In the genomic region with DNA sequence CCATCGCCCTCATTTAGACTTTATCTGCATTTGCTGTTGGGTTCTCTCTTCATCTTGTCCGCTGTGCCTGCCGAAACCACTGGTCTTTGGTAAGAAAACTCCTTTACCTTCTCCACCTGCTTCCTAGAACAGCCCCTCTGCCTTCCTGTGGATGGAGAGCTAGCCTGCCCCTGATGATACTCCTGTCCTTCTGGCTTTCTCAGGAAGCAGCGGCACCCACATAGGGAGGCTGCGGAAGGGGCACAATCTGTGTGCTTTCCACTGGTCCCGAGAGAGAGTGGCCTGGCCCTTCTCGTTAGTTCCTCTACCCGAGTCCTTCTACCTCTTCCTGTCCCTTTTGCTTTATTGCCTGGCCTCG, we compare ENCODE assay signal across 2 cellular contexts.
TF ChIP-seq lines count a peak whose summit lies in the region.

No MANE protein-coding gene starts in this region.

TF ChIP-seq in SK-N-SH, 30 proteins besides CTCF, POLR2A, EP300 and RAD21:
- TF ChIP-seq, protein P1, sequence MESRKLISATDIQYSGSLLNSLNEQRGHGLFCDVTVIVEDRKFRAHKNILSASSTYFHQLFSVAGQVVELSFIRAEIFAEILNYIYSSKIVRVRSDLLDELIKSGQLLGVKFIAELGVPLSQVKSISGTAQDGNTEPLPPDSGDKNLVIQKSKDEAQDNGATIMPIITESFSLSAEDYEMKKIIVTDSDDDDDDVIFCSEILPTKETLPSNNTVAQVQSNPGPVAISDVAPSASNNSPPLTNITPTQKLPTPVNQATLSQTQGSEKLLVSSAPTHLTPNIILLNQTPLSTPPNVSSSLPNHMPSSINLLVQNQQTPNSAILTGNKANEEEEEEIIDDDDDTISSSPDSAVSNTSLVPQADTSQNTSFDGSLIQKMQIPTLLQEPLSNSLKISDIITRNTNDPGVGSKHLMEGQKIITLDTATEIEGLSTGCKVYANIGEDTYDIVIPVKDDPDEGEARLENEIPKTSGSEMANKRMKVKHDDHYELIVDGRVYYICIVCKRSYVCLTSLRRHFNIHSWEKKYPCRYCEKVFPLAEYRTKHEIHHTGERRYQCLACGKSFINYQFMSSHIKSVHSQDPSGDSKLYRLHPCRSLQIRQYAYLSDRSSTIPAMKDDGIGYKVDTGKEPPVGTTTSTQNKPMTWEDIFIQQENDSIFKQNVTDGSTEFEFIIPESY (IDR thresholded peaks at IDR 0.05; ENCODE audit: borderline replicate concordance, low read depth), result no peak
- no peak for TF ChIP-seq MXI1 (IDR thresholded peaks at IDR 0.05; ENCODE audit: low read depth, low read length)

TF ChIP-seq in SK-N-SH treated with all-trans-retinoic acid at 6 μM for 48 hours, 23 proteins besides CTCF, POLR2A, EP300 and RAD21 (continued from another document):
- TF ChIP-seq, protein P2, sequence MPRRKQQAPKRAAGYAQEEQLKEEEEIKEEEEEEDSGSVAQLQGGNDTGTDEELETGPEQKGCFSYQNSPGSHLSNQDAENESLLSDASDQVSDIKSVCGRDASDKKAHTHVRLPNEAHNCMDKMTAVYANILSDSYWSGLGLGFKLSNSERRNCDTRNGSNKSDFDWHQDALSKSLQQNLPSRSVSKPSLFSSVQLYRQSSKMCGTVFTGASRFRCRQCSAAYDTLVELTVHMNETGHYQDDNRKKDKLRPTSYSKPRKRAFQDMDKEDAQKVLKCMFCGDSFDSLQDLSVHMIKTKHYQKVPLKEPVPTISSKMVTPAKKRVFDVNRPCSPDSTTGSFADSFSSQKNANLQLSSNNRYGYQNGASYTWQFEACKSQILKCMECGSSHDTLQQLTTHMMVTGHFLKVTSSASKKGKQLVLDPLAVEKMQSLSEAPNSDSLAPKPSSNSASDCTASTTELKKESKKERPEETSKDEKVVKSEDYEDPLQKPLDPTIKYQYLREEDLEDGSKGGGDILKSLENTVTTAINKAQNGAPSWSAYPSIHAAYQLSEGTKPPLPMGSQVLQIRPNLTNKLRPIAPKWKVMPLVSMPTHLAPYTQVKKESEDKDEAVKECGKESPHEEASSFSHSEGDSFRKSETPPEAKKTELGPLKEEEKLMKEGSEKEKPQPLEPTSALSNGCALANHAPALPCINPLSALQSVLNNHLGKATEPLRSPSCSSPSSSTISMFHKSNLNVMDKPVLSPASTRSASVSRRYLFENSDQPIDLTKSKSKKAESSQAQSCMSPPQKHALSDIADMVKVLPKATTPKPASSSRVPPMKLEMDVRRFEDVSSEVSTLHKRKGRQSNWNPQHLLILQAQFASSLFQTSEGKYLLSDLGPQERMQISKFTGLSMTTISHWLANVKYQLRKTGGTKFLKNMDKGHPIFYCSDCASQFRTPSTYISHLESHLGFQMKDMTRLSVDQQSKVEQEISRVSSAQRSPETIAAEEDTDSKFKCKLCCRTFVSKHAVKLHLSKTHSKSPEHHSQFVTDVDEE (CRISPR knock-in tag; IDR thresholded peaks at IDR 0.05), result no peak
- TF ChIP-seq, protein P3, sequence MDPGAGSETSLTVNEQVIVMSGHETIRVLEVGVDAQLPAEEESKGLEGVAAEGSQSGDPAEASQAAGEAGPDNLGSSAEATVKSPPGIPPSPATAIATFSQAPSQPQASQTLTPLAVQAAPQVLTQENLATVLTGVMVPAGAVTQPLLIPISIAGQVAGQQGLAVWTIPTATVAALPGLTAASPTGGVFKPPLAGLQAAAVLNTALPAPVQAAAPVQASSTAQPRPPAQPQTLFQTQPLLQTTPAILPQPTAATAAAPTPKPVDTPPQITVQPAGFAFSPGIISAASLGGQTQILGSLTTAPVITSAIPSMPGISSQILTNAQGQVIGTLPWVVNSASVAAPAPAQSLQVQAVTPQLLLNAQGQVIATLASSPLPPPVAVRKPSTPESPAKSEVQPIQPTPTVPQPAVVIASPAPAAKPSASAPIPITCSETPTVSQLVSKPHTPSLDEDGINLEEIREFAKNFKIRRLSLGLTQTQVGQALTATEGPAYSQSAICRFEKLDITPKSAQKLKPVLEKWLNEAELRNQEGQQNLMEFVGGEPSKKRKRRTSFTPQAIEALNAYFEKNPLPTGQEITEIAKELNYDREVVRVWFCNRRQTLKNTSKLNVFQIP (CRISPR knock-in tag; IDR thresholded peaks at IDR 0.05; ENCODE audit: borderline replicate concordance, low read depth), result no peak
- TF ChIP-seq TCF4 (CRISPR knock-in tag; IDR thresholded peaks at IDR 0.05; ENCODE audit: borderline replicate concordance) (no peak), CSDC2 (CRISPR knock-in tag; IDR thresholded peaks at IDR 0.05) (no peak), ZFP30 (CRISPR knock-in tag; IDR thresholded peaks at IDR 0.05) (no peak), ZC3H10 (CRISPR knock-in tag; IDR thresholded peaks at IDR 0.05) (no peak), ESRRG (CRISPR knock-in tag; IDR thresholded peaks at IDR 0.05) (no peak), ZNF70 (CRISPR knock-in tag; IDR thresholded peaks at IDR 0.05) (no peak), ISL1 (CRISPR knock-in tag; IDR thresholded peaks at IDR 0.05) (no peak), TOX (CRISPR knock-in tag; IDR thresholded peaks at IDR 0.05; ENCODE audit: borderline replicate concordance) (no peak), GLIS3 (CRISPR knock-in tag; IDR thresholded peaks at IDR 0.05) (no peak), ZFP3 (CRISPR knock-in tag; IDR thresholded peaks at IDR 0.05) (no peak), PPARA (CRISPR knock-in tag; IDR thresholded peaks at IDR 0.05; ENCODE audit: borderline replicate concordance) (no peak), OSR1 (CRISPR knock-in tag; IDR thresholded peaks at IDR 0.05) (no peak)
- TF ChIP-seq, protein P4, sequence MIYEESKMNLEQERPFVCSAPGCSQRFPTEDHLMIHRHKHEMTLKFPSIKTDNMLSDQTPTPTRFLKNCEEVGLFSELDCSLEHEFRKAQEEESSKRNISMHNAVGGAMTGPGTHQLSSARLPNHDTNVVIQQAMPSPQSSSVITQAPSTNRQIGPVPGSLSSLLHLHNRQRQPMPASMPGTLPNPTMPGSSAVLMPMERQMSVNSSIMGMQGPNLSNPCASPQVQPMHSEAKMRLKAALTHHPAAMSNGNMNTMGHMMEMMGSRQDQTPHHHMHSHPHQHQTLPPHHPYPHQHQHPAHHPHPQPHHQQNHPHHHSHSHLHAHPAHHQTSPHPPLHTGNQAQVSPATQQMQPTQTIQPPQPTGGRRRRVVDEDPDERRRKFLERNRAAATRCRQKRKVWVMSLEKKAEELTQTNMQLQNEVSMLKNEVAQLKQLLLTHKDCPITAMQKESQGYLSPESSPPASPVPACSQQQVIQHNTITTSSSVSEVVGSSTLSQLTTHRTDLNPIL (CRISPR knock-in tag; IDR thresholded peaks at IDR 0.05; ENCODE audit: low read depth), result no peak
- TF ChIP-seq, protein P5, sequence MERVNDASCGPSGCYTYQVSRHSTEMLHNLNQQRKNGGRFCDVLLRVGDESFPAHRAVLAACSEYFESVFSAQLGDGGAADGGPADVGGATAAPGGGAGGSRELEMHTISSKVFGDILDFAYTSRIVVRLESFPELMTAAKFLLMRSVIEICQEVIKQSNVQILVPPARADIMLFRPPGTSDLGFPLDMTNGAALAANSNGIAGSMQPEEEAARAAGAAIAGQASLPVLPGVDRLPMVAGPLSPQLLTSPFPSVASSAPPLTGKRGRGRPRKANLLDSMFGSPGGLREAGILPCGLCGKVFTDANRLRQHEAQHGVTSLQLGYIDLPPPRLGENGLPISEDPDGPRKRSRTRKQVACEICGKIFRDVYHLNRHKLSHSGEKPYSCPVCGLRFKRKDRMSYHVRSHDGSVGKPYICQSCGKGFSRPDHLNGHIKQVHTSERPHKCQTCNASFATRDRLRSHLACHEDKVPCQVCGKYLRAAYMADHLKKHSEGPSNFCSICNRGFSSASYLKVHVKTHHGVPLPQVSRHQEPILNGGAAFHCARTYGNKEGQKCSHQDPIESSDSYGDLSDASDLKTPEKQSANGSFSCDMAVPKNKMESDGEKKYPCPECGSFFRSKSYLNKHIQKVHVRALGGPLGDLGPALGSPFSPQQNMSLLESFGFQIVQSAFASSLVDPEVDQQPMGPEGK (CRISPR knock-in tag; IDR thresholded peaks at IDR 0.05; ENCODE audit: borderline replicate concordance), result no peak
- TF ChIP-seq, protein P6, sequence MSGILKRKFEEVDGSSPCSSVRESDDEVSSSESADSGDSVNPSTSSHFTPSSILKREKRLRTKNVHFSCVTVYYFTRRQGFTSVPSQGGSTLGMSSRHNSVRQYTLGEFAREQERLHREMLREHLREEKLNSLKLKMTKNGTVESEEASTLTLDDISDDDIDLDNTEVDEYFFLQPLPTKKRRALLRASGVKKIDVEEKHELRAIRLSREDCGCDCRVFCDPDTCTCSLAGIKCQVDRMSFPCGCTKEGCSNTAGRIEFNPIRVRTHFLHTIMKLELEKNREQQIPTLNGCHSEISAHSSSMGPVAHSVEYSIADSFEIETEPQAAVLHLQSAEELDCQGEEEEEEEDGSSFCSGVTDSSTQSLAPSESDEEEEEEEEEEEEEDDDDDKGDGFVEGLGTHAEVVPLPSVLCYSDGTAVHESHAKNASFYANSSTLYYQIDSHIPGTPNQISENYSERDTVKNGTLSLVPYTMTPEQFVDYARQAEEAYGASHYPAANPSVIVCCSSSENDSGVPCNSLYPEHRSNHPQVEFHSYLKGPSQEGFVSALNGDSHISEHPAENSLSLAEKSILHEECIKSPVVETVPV (CRISPR knock-in tag; IDR thresholded peaks at IDR 0.05), result no peak
